Comparison of ENCODE assay signal across 2 cellular contexts in genomic region chr21:14670409-14670808, GRCh38.
TF ChIP-seq lines count a peak whose summit lies in the region.

No MANE protein-coding gene starts in this region.

TF ChIP-seq in K562, 482 proteins besides CTCF, POLR2A, EP300 and RAD21 (continued from another document and continues in another):
- TF ChIP-seq THRB (CRISPR knock-in tag; conservative IDR thresholded peaks at IDR 0.05) (no peak), ZNF3 (CRISPR knock-in tag; IDR thresholded peaks at IDR 0.05) (no peak), ZBTB17 (CRISPR knock-in tag; IDR thresholded peaks at IDR 0.05) (no peak), GABPA (tag; conservative IDR thresholded peaks at IDR 0.05; ENCODE audit: low read depth) (no peak), MCM7 (IDR thresholded peaks at IDR 0.05) (no peak), ZNF830 (CRISPR knock-in tag; IDR thresholded peaks at IDR 0.05) (no peak), FOS (IDR thresholded peaks at IDR 0.05; ENCODE audit: extremely low read depth, insufficient read length) (no peak), ZBTB11 (CRISPR knock-in tag; IDR thresholded peaks at IDR 0.05) (no peak), IRF9 (tag; IDR thresholded peaks at IDR 0.05) (no peak), HLTF (IDR thresholded peaks at IDR 0.05) (no peak), USF2 (CRISPR knock-in tag; IDR thresholded peaks at IDR 0.05) (no peak), MCM2 (IDR thresholded peaks at IDR 0.05; ENCODE audit: low read depth) (no peak), MAFG (tag; conservative IDR thresholded peaks at IDR 0.05) (peak; percentile 67), NONO (IDR thresholded peaks at IDR 0.05; ENCODE audit: low read depth in 2 of 2, low read length in 1 of 2) (no peak), ZNF316 (IDR thresholded peaks at IDR 0.05) (peak; percentile 83), THAP7 (CRISPR knock-in tag; IDR thresholded peaks at IDR 0.05) (no peak), ZNF592 (IDR thresholded peaks at IDR 0.05) (no peak), TFAM (CRISPR knock-in tag; conservative IDR thresholded peaks at IDR 0.05) (no peak)

TF ChIP-seq in SK-N-SH, 30 proteins besides CTCF, POLR2A, EP300 and RAD21:
- TF ChIP-seq PBX3 (IDR thresholded peaks at IDR 0.05) (no peak), TAF1 (IDR thresholded peaks at IDR 0.05; ENCODE audit: borderline replicate concordance, low read depth, low read length) (no peak), FOXJ3 (CRISPR knock-in tag; IDR thresholded peaks at IDR 0.05) (no peak), TEAD4 (IDR thresholded peaks at IDR 0.05; ENCODE audit: borderline replicate concordance, insufficient read depth) (no peak), GABPA (IDR thresholded peaks at IDR 0.05; ENCODE audit: low read depth) (no peak), USF2 (IDR thresholded peaks at IDR 0.05; ENCODE audit: borderline replicate concordance, low read depth, low read length) (no peak), USF1 (IDR thresholded peaks at IDR 0.05; ENCODE audit: borderline replicate concordance, low read depth) (no peak), SIN3A (IDR thresholded peaks at IDR 0.05; ENCODE audit: borderline replicate concordance, low read depth, low read length) (no peak), ZBTB33 (IDR thresholded peaks at IDR 0.05; ENCODE audit: borderline replicate concordance, low read depth) (no peak), SMC3 (IDR thresholded peaks at IDR 0.05; ENCODE audit: low read depth, low read length) (no peak), RXRA (IDR thresholded peaks at IDR 0.05; ENCODE audit: borderline replicate concordance, low read depth) (no peak), JUND (IDR thresholded peaks at IDR 0.05) (no peak), TCF12 (IDR thresholded peaks at IDR 0.05) (no peak), RFX5 (IDR thresholded peaks at IDR 0.05; ENCODE audit: low read length) (no peak), FOXM1 (IDR thresholded peaks at IDR 0.05; ENCODE audit: low read depth) (no peak), ELF1 (IDR thresholded peaks at IDR 0.05) (no peak), IRF3 (IDR thresholded peaks at IDR 0.05; ENCODE audit: low read depth, low read length) (no peak), YY1 (IDR thresholded peaks at IDR 0.05; ENCODE audit: low read depth) (no peak)
